3 cellular contexts compared by ENCODE assay signal in the genomic region with DNA sequence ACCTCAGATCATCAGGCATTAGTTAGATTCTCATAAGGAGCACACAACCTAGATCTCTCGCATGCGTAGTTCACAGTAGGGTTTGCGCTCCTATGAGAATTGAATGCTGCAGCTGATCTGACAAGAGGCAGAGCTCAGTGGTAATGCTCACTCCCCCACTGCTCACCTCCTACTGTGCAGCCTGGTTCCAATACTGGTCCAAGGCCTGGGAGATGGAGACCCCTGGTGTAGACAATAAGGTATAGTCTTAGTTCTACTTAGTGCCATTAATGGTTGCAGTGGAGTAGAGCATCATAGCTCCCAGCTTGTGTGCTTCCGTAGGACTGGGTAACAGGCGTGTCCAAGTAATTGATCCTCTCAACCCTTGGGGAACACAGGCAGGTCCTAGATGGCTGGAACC.
TF ChIP-seq lines count a peak whose summit lies in the region.

No MANE protein-coding gene starts in this region.

TF ChIP-seq in IMR-90, 13 proteins besides CTCF, POLR2A, EP300 and RAD21:
- no peak for TF ChIP-seq MAFK (IDR thresholded peaks at IDR 0.05; ENCODE audit: low read depth, low read length)
- TF ChIP-seq NFE2L2 (IDR thresholded peaks at IDR 0.05; ENCODE audit: low read depth, low read length), result no peak
- no peak for TF ChIP-seq BHLHE40 (IDR thresholded peaks at IDR 0.05; ENCODE audit: low read depth, low read length)
- no peak for TF ChIP-seq FOS (IDR thresholded peaks at IDR 0.05; ENCODE audit: low read depth, low read length)
- TF ChIP-seq MXI1 (IDR thresholded peaks at IDR 0.05; ENCODE audit: borderline replicate concordance, low read depth, low read length), result no peak
- TF ChIP-seq CEBPB (IDR thresholded peaks at IDR 0.05; ENCODE audit: low read depth, low read length), result no peak
- TF ChIP-seq, protein P1, sequence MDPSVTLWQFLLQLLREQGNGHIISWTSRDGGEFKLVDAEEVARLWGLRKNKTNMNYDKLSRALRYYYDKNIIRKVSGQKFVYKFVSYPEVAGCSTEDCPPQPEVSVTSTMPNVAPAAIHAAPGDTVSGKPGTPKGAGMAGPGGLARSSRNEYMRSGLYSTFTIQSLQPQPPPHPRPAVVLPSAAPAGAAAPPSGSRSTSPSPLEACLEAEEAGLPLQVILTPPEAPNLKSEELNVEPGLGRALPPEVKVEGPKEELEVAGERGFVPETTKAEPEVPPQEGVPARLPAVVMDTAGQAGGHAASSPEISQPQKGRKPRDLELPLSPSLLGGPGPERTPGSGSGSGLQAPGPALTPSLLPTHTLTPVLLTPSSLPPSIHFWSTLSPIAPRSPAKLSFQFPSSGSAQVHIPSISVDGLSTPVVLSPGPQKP (IDR thresholded peaks at IDR 0.05; ENCODE audit: borderline replicate concordance, low read depth, low read length), result no peak
- no peak for TF ChIP-seq CHD1 (IDR thresholded peaks at IDR 0.05; ENCODE audit: low read depth, low read length)
- TF ChIP-seq, protein P2, sequence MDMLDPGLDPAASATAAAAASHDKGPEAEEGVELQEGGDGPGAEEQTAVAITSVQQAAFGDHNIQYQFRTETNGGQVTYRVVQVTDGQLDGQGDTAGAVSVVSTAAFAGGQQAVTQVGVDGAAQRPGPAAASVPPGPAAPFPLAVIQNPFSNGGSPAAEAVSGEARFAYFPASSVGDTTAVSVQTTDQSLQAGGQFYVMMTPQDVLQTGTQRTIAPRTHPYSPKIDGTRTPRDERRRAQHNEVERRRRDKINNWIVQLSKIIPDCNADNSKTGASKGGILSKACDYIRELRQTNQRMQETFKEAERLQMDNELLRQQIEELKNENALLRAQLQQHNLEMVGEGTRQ (IDR thresholded peaks at IDR 0.05; ENCODE audit: low read depth, low read length), result no peak
- TF ChIP-seq MAZ (IDR thresholded peaks at IDR 0.05; ENCODE audit: borderline replicate concordance, low read depth, low read length), result no peak
- no peak for TF ChIP-seq RFX5 (IDR thresholded peaks at IDR 0.05; ENCODE audit: low read depth, low read length)
- no peak for TF ChIP-seq RCOR1 (IDR thresholded peaks at IDR 0.05; ENCODE audit: insufficient replicate concordance, low read length)
- no peak for TF ChIP-seq SMC3 (IDR thresholded peaks at IDR 0.05; ENCODE audit: low read depth, low read length)

TF ChIP-seq in SK-N-SH treated with all-trans-retinoic acid at 6 μM for 48 hours, 23 proteins besides CTCF, POLR2A, EP300 and RAD21:
- no peak for TF ChIP-seq BACH2 (CRISPR knock-in tag; IDR thresholded peaks at IDR 0.05; ENCODE audit: borderline replicate concordance)
- no peak for TF ChIP-seq ZC3H10 (CRISPR knock-in tag; IDR thresholded peaks at IDR 0.05)
- TF ChIP-seq ZNF70 (CRISPR knock-in tag; IDR thresholded peaks at IDR 0.05), result no peak
- TF ChIP-seq OSR1 (CRISPR knock-in tag; IDR thresholded peaks at IDR 0.05), result no peak
- TF ChIP-seq ZFP3 (CRISPR knock-in tag; IDR thresholded peaks at IDR 0.05), result no peak
- TF ChIP-seq, protein P3, sequence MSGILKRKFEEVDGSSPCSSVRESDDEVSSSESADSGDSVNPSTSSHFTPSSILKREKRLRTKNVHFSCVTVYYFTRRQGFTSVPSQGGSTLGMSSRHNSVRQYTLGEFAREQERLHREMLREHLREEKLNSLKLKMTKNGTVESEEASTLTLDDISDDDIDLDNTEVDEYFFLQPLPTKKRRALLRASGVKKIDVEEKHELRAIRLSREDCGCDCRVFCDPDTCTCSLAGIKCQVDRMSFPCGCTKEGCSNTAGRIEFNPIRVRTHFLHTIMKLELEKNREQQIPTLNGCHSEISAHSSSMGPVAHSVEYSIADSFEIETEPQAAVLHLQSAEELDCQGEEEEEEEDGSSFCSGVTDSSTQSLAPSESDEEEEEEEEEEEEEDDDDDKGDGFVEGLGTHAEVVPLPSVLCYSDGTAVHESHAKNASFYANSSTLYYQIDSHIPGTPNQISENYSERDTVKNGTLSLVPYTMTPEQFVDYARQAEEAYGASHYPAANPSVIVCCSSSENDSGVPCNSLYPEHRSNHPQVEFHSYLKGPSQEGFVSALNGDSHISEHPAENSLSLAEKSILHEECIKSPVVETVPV (CRISPR knock-in tag; IDR thresholded peaks at IDR 0.05), result no peak
- TF ChIP-seq TOX (CRISPR knock-in tag; IDR thresholded peaks at IDR 0.05; ENCODE audit: borderline replicate concordance), result no peak
- TF ChIP-seq ZNF8 (CRISPR knock-in tag; IDR thresholded peaks at IDR 0.05), result no peak
- TF ChIP-seq ESRRG (CRISPR knock-in tag; IDR thresholded peaks at IDR 0.05), result no peak
- TF ChIP-seq TCF4 (CRISPR knock-in tag; IDR thresholded peaks at IDR 0.05; ENCODE audit: borderline replicate concordance), result no peak
- no peak for TF ChIP-seq ISL1 (CRISPR knock-in tag; IDR thresholded peaks at IDR 0.05)
- no peak for TF ChIP-seq ZNF565 (CRISPR knock-in tag; conservative IDR thresholded peaks at IDR 0.05; ENCODE audit: low read depth)
- TF ChIP-seq SNAI2 (CRISPR knock-in tag; IDR thresholded peaks at IDR 0.05), result no peak
- no peak for TF ChIP-seq ZFP30 (CRISPR knock-in tag; IDR thresholded peaks at IDR 0.05)
- no peak for TF ChIP-seq RARB (CRISPR knock-in tag; IDR thresholded peaks at IDR 0.05)
- TF ChIP-seq, protein P4, sequence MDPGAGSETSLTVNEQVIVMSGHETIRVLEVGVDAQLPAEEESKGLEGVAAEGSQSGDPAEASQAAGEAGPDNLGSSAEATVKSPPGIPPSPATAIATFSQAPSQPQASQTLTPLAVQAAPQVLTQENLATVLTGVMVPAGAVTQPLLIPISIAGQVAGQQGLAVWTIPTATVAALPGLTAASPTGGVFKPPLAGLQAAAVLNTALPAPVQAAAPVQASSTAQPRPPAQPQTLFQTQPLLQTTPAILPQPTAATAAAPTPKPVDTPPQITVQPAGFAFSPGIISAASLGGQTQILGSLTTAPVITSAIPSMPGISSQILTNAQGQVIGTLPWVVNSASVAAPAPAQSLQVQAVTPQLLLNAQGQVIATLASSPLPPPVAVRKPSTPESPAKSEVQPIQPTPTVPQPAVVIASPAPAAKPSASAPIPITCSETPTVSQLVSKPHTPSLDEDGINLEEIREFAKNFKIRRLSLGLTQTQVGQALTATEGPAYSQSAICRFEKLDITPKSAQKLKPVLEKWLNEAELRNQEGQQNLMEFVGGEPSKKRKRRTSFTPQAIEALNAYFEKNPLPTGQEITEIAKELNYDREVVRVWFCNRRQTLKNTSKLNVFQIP (CRISPR knock-in tag; IDR thresholded peaks at IDR 0.05; ENCODE audit: borderline replicate concordance, low read depth), result no peak
- no peak for TF ChIP-seq CSDC2 (CRISPR knock-in tag; IDR thresholded peaks at IDR 0.05)
- TF ChIP-seq, protein P5, sequence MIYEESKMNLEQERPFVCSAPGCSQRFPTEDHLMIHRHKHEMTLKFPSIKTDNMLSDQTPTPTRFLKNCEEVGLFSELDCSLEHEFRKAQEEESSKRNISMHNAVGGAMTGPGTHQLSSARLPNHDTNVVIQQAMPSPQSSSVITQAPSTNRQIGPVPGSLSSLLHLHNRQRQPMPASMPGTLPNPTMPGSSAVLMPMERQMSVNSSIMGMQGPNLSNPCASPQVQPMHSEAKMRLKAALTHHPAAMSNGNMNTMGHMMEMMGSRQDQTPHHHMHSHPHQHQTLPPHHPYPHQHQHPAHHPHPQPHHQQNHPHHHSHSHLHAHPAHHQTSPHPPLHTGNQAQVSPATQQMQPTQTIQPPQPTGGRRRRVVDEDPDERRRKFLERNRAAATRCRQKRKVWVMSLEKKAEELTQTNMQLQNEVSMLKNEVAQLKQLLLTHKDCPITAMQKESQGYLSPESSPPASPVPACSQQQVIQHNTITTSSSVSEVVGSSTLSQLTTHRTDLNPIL (CRISPR knock-in tag; IDR thresholded peaks at IDR 0.05; ENCODE audit: low read depth), result no peak

TF ChIP-seq in endothelial cell of umbilical vein, 7 proteins besides CTCF, POLR2A, EP300 and RAD21:
- TF ChIP-seq, protein P6, sequence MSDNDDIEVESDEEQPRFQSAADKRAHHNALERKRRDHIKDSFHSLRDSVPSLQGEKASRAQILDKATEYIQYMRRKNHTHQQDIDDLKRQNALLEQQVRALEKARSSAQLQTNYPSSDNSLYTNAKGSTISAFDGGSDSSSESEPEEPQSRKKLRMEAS (IDR thresholded peaks at IDR 0.05; ENCODE audit: insufficient read depth, insufficient read length), result no peak
- TF ChIP-seq MYC (IDR thresholded peaks at IDR 0.05; ENCODE audit: low read depth, low read length) (no peak), POLR2AphosphoS5 (IDR thresholded peaks at IDR 0.05; ENCODE audit: insufficient read depth, low read depth, low read length) (no peak), JUN (IDR thresholded peaks at IDR 0.05; ENCODE audit: borderline replicate concordance, insufficient read depth, insufficient read length, low read depth) (no peak), EZH2 (IDR thresholded peaks at IDR 0.05; ENCODE audit: borderline replicate concordance, low read depth, low read length, severe bottlenecking) (no peak)
